17 cellular contexts compared by ENCODE assay signal in the genomic region with DNA sequence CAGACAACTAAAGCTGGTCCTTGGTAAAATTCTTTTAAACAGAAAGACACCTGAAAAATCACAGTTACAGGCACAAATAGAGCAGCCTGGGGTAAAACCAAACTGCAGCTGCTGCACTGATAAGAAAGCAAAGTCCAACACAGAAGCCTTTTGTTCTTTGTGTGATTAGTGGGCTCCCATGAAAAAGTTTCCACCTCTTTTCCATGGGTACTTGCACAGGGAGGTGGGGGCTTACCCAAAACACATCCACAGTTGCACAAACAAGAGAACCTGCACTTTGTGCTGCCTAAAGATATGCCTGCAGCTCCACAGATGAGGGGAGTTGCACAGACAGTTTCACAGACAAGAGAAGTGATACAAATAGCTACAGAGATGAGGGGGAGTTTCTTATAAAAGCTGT.
A peak's percentile ranks its signal among the peaks of the same experiment; 100 is the strongest.
DNase-seq lines count a peak whose midpoint lies in the region; ATAC-seq and TF ChIP-seq lines count a peak whose summit lies in the region.
"Had no signal": no experiment of that assay in that cellular context is flagged by ENCODE, and none has a peak within 500 bp of the region (broad histone marks: within the 10 kb centered on the region; RNA-seq: fewer than 3 reads in every experiment).

No MANE protein-coding gene starts in this region.

- H3K4me3 ChIP-seq in SJCRH30 = no peak overlapping the region
- no peak overlapping the region for H3K4me3 ChIP-seq in testis
- no peak overlapping the region for H3K4me3 ChIP-seq in upper lobe of left lung
- H3K4me3 ChIP-seq: BLaER1 treated with 17β-estradiol and CSF1 and Interleukin-3, amounts not matched to agents 10 nM and 100 nM; GM23248 had no signal

- H3K27ac ChIP-seq in SJCRH30 = no peak overlapping the region
- H3K27ac ChIP-seq in testis = no peak overlapping the region
- H3K27ac ChIP-seq in upper lobe of left lung = no peak overlapping the region
- H3K27ac ChIP-seq: 22Rv1; BLaER1 treated with 17β-estradiol and CSF1 and Interleukin-3, amounts not matched to agents 10 nM and 100 nM; GM23248 had no signal

- no peak for TF ChIP-seq EP300 in upper lobe of left lung (IDR thresholded peaks at IDR 0.05)

- DNase-seq in NCI-H526 (lab: John Stamatoyannopoulos, UW) = peak; percentile 13 to 17
- DNase-seq in NCI-H526 treated with DMSO at 0.1 percent for 48 hours (lab: John Stamatoyannopoulos, UW) = no peak
- peak; percentile 14 to 43 for DNase-seq in SJCRH30
- peak; percentile 66 for DNase-seq in testis
- no peak for DNase-seq in LoVo (ENCODE audit: low spot score)
- DNase-seq in upper lobe of left lung = no peak
- no peak for DNase-seq in CD14-positive monocyte (ENCODE audit: low spot score)
- DNase-seq: CD4-positive, alpha-beta T cell; DMS153; DMS79 treated with DMSO at 0.1 percent for 48 hours; EL; GM23248 had no signal

- intact Hi-C loops in testis (cut with DNase I; ENCODE audit: low total_unique reads) (no loop called here), CD14-positive monocyte (cut with micrococcal nuclease) (no loop called here)

- H3K9me3 ChIP-seq in SJCRH30 (replicated peaks) (no peaks in the 10 kb centered on the region), testis (no peaks in the 10 kb centered on the region), upper lobe of left lung (no peaks in the 10 kb centered on the region)

- H3K27me3 Mint-ChIP-seq in nephron (ENCODE audit: low read depth) = peaks cover 24% of the 10 kb centered on the region
- H3K27me3 Mint-ChIP-seq in CD14-positive monocyte (ENCODE audit: low read depth in 3 of 3) = peaks cover 8 to 13% (median 8%) of the 10 kb centered on the region in 3 donors

- no peak overlapping the region for H3K4me3 Mint-ChIP-seq in nephron
- no peak overlapping the region for H3K4me3 Mint-ChIP-seq in CD14-positive monocyte
- H3K4me3 Mint-ChIP-seq: CD4-positive, alpha-beta T cell had no signal

- H3K36me3 Mint-ChIP-seq in nephron (ENCODE audit: low read depth) (no peaks in the 10 kb centered on the region), CD14-positive monocyte (no peaks in the 10 kb centered on the region)
- H3K36me3 Mint-ChIP-seq: IgD-negative memory B cell had no signal

- H3K36me3 ChIP-seq in SJCRH30 (no peaks in the 10 kb centered on the region), testis (ENCODE audit: low read depth, missing control alignments) (no peaks in the 10 kb centered on the region), upper lobe of left lung (no peaks in the 10 kb centered on the region)
- H3K36me3 ChIP-seq: BLaER1 treated with 17β-estradiol and CSF1 and Interleukin-3, amounts not matched to agents 10 nM and 100 nM had no signal

- no peak for TF ChIP-seq CTCF in nephron (IDR thresholded peaks at IDR 0.05; ENCODE audit: unreplicated experiment in 3 of 3)
- no peak for TF ChIP-seq CTCF in testis (IDR thresholded peaks at IDR 0.05)
- no peak for TF ChIP-seq CTCF in upper lobe of left lung (IDR thresholded peaks at IDR 0.05)
- no peak for TF ChIP-seq CTCF in CD14-positive monocyte (IDR thresholded peaks at IDR 0.05)

- H3K4me1 Mint-ChIP-seq in nephron (peaks cover 6% of the 10 kb centered on the region), CD14-positive monocyte (peaks cover 9% of the 10 kb centered on the region)
- H3K4me1 Mint-ChIP-seq: IgD-negative memory B cell had no signal

- no peak for TF ChIP-seq POLR2A in testis (IDR thresholded peaks at IDR 0.05)
- no peak for TF ChIP-seq POLR2A in upper lobe of left lung (IDR thresholded peaks at IDR 0.05)

- peak overlapping the region in 2 of 3 experiments; percentile 21 to 71 for H3K27ac Mint-ChIP-seq in nephron
- no peak overlapping the region for H3K27ac Mint-ChIP-seq in CD14-positive monocyte
- H3K27ac Mint-ChIP-seq: CD4-positive, alpha-beta T cell; IgD-negative memory B cell had no signal

- H3K9me3 Mint-ChIP-seq in nephron = peaks cover 15% of the 10 kb centered on the region
- H3K9me3 Mint-ChIP-seq in CD14-positive monocyte = peaks cover 0 to 3% (median 2%) of the 10 kb centered on the region in 7 donors

- no peak for ATAC-seq in upper lobe of left lung (ENCODE audit: low FRiP score in 2 of 2)
- ATAC-seq: HCT116 had no signal

- H3K27me3 ChIP-seq in SJCRH30 (no peaks in the 10 kb centered on the region), testis (no peaks in the 10 kb centered on the region), upper lobe of left lung (no peaks in the 10 kb centered on the region)
- H3K27me3 ChIP-seq: BLaER1 treated with 17β-estradiol and CSF1 and Interleukin-3, amounts not matched to agents 10 nM and 100 nM had no signal

- H3K4me1 ChIP-seq in SJCRH30 (no peaks in the 10 kb centered on the region), testis (peaks cover 3% of the 10 kb centered on the region), upper lobe of left lung (no peaks in the 10 kb centered on the region)

Comparison
In these comparisons a context has a peak if more than half of its experiments do, and no peak if none do; other contexts are left out.
1. DNase-seq: peak in NCI-H526 (2 of 2), SJCRH30 (2 of 2) and testis (single experiment); none in NCI-H526 treated with DMSO at 0.1 percent for 48 hours (single experiment), LoVo (single experiment), upper lobe of left lung (0 of 2) and CD14-positive monocyte (single experiment).
2. H3K27ac Mint-ChIP-seq: peak in nephron (2 of 3); none in CD14-positive monocyte (0 of 7).